In genomic region chr1:27322569-27323116, GRCh38 we compare ENCODE assay signal across 8 cellular contexts. TPM values are rescaled to one million over a fixed set of nuclear protein-coding genes. Genes with fewer than 3 reads are reported as not detected.
A peak's percentile ranks its signal among the peaks of the same experiment; 100 is the strongest.
DNase-seq lines count a peak whose midpoint lies in the region; ATAC-seq and TF ChIP-seq lines count a peak whose summit lies in the region.

No MANE protein-coding gene starts in this region.

- H3K4me1 ChIP-seq in GM23248 (ENCODE audit: insufficient read depth), result peaks cover 28% of the 10 kb centered on the region
- H3K4me1 ChIP-seq in skeletal muscle tissue (ENCODE audit: control insufficient read depth in 3 of 3, insufficient read depth in 3 of 3, low read length in 3 of 3), result peaks cover 30 to 49% (median 31%) of the 10 kb centered on the region in 3 donors

- no peak for ATAC-seq in HG02571 (IDR thresholded peaks at IDR 0.05; ENCODE audit: unreplicated experiment)
- no peak for ATAC-seq in GM21381 (IDR thresholded peaks at IDR 0.05; ENCODE audit: unreplicated experiment)

- H3K4me1 Mint-ChIP-seq in T-helper 1 cell treated with Interleukin-12 subunit alpha and Interleukin-12 subunit beta and Interleukin-4 antibody, amounts not matched to agents 30 μg/mL and 1 μg/mL, for 36 hours (ENCODE audit: low read depth), result peaks cover 31% of the 10 kb centered on the region

- DNase-seq in GM23248, result peak; percentile 30
- no peak for DNase-seq in fibroblast of villous mesenchyme (ENCODE audit: low read depth)
- DNase-seq in NCI-H2196 treated with DMSO at 0.1 percent for 48 hours (lab: John Stamatoyannopoulos, UW; ENCODE audit: unreplicated experiment), result no peak
- no peak for DNase-seq in T-helper 9 cell

- no peaks in the 10 kb centered on the region for H4K20me1 ChIP-seq in GM23248 (ENCODE audit: insufficient read depth)

- in situ Hi-C loops in GM23248 (cut with MboI), result no loop called here

- peaks cover 3% of the 10 kb centered on the region for H3K27me3 Mint-ChIP-seq in T-helper 1 cell treated with Interleukin-12 subunit alpha and Interleukin-12 subunit beta and Interleukin-4 antibody, amounts not matched to agents 30 μg/mL and 1 μg/mL, for 36 hours (ENCODE audit: low read depth)

- WGBS in GM23248 (ENCODE audit: low coverage in 1 of 2, low lambda C conversion rate in 2 of 2, missing lambda C conversion rate in 2 of 2), 2 experiments, result 1 to 2% methylated on average over 9 of the region's 9 CpGs

- H3K36me3 ChIP-seq in GM23248 (ENCODE audit: low read depth), result no peaks in the 10 kb centered on the region
- peaks cover 6 to 14% (median 14%) of the 10 kb centered on the region in 3 donors for H3K36me3 ChIP-seq in skeletal muscle tissue (ENCODE audit: control insufficient read depth in 3 of 3, insufficient read depth in 3 of 3, low read length in 3 of 3)

- H3K4me2 ChIP-seq in GM23248 (ENCODE audit: unreplicated experiment), result peak overlapping the region; percentile 96

- no peaks in the 10 kb centered on the region for H3K9me3 Mint-ChIP-seq in T-helper 1 cell treated with Interleukin-12 subunit alpha and Interleukin-12 subunit beta and Interleukin-4 antibody, amounts not matched to agents 30 μg/mL and 1 μg/mL, for 36 hours

- H2AFZ ChIP-seq in GM23248, result peak overlapping the region; percentile 84

- H3K9me3 ChIP-seq in GM23248 (ENCODE audit: low read depth), result no peaks in the 10 kb centered on the region
- no peaks in the 10 kb centered on the region for H3K9me3 ChIP-seq in skeletal muscle tissue (ENCODE audit: control insufficient read depth in 3 of 3, low read length in 3 of 3)

- H3K27me3 ChIP-seq in GM23248 (replicated peaks; ENCODE audit: insufficient read depth) (no peaks in the 10 kb centered on the region), skeletal muscle tissue (ENCODE audit: control insufficient read depth in 3 of 3, insufficient read depth in 3 of 3, low read length in 3 of 3) (peaks cover 6 to 19% (median 15%) of the 10 kb centered on the region in 3 donors)

- TF ChIP-seq CTCF in fibroblast of villous mesenchyme (IDR thresholded peaks at IDR 0.05; ENCODE audit: insufficient read depth, low read depth, low read length), result no peak

- no peaks in the 10 kb centered on the region for H3K9me2 ChIP-seq in GM23248 (ENCODE audit: insufficient read depth)

- H3K27ac ChIP-seq in GM23248 (peak overlapping the region; percentile 89), skeletal muscle tissue (ENCODE audit: low read depth, low read length) (peak overlapping the region; percentile 89)

- H3K36me3 Mint-ChIP-seq in T-helper 1 cell treated with Interleukin-12 subunit alpha and Interleukin-12 subunit beta and Interleukin-4 antibody, amounts not matched to agents 30 μg/mL and 1 μg/mL, for 36 hours (ENCODE audit: low read depth), result peaks cover 15% of the 10 kb centered on the region

- peaks cover 55% of the 10 kb centered on the region for H3K79me2 ChIP-seq in GM23248 (ENCODE audit: insufficient read depth)

- H3F3A ChIP-seq in GM23248 (ENCODE audit: insufficient read depth), result 0 out of 2 replicates have a peak, but pooled peaks cover 5% of the 10 kb centered on the region

- H3K9ac ChIP-seq in GM23248, result peak overlapping the region; percentile 96
- H3K9ac ChIP-seq in skeletal muscle tissue (ENCODE audit: low read depth in 1 of 3, low read length in 3 of 3), result peak overlapping the region; percentile 99 to 100 (median 99)

- peak overlapping the region; percentile 94 for H3K27ac Mint-ChIP-seq in T-helper 1 cell treated with Interleukin-12 subunit alpha and Interleukin-12 subunit beta and Interleukin-4 antibody, amounts not matched to agents 30 μg/mL and 1 μg/mL, for 36 hours

- peak overlapping the region; percentile 95 for H3K4me3 Mint-ChIP-seq in T-helper 1 cell treated with Interleukin-12 subunit alpha and Interleukin-12 subunit beta and Interleukin-4 antibody, amounts not matched to agents 30 μg/mL and 1 μg/mL, for 36 hours

- H3K4me3 ChIP-seq in GM23248 (peak overlapping the region; percentile 91), fibroblast of villous mesenchyme (ENCODE audit: low read depth, low read length) (peak overlapping the region; percentile 100), skeletal muscle tissue (ENCODE audit: low read length in 3 of 3) (peak overlapping the region; percentile 99 to 100 (median 100))

RNA-seq across cellular contexts. Expression of gene TMEM222, which starts 0.7 kb away (rescaled TPM):
- 46.7 and 53.0 TPM in 2 replicates for total RNA-seq in GM23248 (2014; rRNA removed; shearing (Covaris generic))
- polyA plus RNA-seq in GM23248 (2016; fragmentation: Nextera tagmentation; extraction: Ambion mirVana), result 57.8 and 59.0 TPM in 2 replicates
- total RNA-seq in fibroblast of villous mesenchyme (17.3 and 23.5 TPM in 2 replicates), skeletal muscle tissue (14.1 TPM)

RNA-seq across cellular contexts. Expression of gene SYTL1, which starts 19.2 kb away (rescaled TPM):
- total RNA-seq in GM23248 (2014; rRNA removed; shearing (Covaris generic)), result not detected in 2 replicates
- not detected in 2 replicates for polyA plus RNA-seq in GM23248 (2016; fragmentation: Nextera tagmentation; extraction: Ambion mirVana)
- total RNA-seq in fibroblast of villous mesenchyme (under 0.01 and 0.32 TPM in 2 replicates), skeletal muscle tissue (under 0.01 TPM)

RNA-seq across cellular contexts. Expression of gene MAP3K6, which starts 44.1 kb away (rescaled TPM):
- total RNA-seq in GM23248 (2014; rRNA removed; shearing (Covaris generic)), result 31.5 and 40.3 TPM in 2 replicates
- 13.7 and 17.9 TPM in 2 replicates for polyA plus RNA-seq in GM23248 (2016; fragmentation: Nextera tagmentation; extraction: Ambion mirVana)
- 24.2 and 25.9 TPM in 2 replicates for total RNA-seq in fibroblast of villous mesenchyme
- 4.2 TPM for total RNA-seq in skeletal muscle tissue

RNA-seq across cellular contexts. Expression of gene FCN3, which starts 52.0 kb away (rescaled TPM):
- not detected in 2 replicates for total RNA-seq in GM23248 (2014; rRNA removed; shearing (Covaris generic))
- not detected in 2 replicates for polyA plus RNA-seq in GM23248 (2016; fragmentation: Nextera tagmentation; extraction: Ambion mirVana)
- total RNA-seq in fibroblast of villous mesenchyme (not detected in 2 replicates), skeletal muscle tissue (not detected)
